Comparison of ENCODE assay signal across 1 cellular context in genomic region chr22:44901301-44901700, GRCh38.
A peak's percentile ranks its signal among the peaks of the same experiment; 100 is the strongest.
TF ChIP-seq lines count a peak whose summit lies in the region.

No MANE protein-coding gene starts in this region.

TF ChIP-seq in HEK293, 187 proteins besides CTCF, POLR2A, EP300 and RAD21 (continued from another document):
- TF ChIP-seq ZNF148 (tag by site-specific recombination; IDR thresholded peaks at IDR 0.05; ENCODE audit: borderline replicate concordance) (no peak), BCL11A (tag by site-specific recombination; IDR thresholded peaks at IDR 0.05; ENCODE audit: low read depth) (no peak), ZFHX2 (tag by site-specific recombination; conservative IDR thresholded peaks at IDR 0.05) (no peak), ZNF214 (tag by site-specific recombination; IDR thresholded peaks at IDR 0.05; ENCODE audit: borderline replicate concordance) (no peak), WT1 (tag by site-specific recombination; IDR thresholded peaks at IDR 0.05) (no peak), BCL11B (tag by site-specific recombination; IDR thresholded peaks at IDR 0.05; ENCODE audit: low read depth) (no peak), SP2 (tag by site-specific recombination; IDR thresholded peaks at IDR 0.05) (no peak), ZBTB48 (tag by site-specific recombination; IDR thresholded peaks at IDR 0.05) (no peak), TRIM28 (IDR thresholded peaks at IDR 0.05; ENCODE audit: borderline replicate concordance, low read length) (peak; percentile 93), ZNF621 (tag by site-specific recombination; IDR thresholded peaks at IDR 0.05) (no peak), ZNF23 (tag by site-specific recombination; IDR thresholded peaks at IDR 0.05; ENCODE audit: borderline replicate concordance) (no peak), ZNF239 (tag by site-specific recombination; IDR thresholded peaks at IDR 0.05) (no peak), PRDM4 (tag by site-specific recombination; IDR thresholded peaks at IDR 0.05) (no peak), ZNF37A (tag by site-specific recombination; IDR thresholded peaks at IDR 0.05) (no peak), ZNF837 (tag by site-specific recombination; IDR thresholded peaks at IDR 0.05) (no peak), ZBTB6 (tag by site-specific recombination; IDR thresholded peaks at IDR 0.05) (no peak), ZNF266 (tag by site-specific recombination; IDR thresholded peaks at IDR 0.05; ENCODE audit: low read depth) (no peak), ZNF350 (tag by site-specific recombination; IDR thresholded peaks at IDR 0.05) (no peak), ZNF555 (tag by site-specific recombination; conservative IDR thresholded peaks at IDR 0.05) (no peak), ZNF146 (tag by site-specific recombination; IDR thresholded peaks at IDR 0.05) (no peak), ZNF121 (tag by site-specific recombination; IDR thresholded peaks at IDR 0.05) (no peak), ZNF473 (tag by site-specific recombination; IDR thresholded peaks at IDR 0.05) (no peak), ZNF155 (tag by site-specific recombination; IDR thresholded peaks at IDR 0.05) (no peak), ZNF529 (tag by site-specific recombination; IDR thresholded peaks at IDR 0.05; ENCODE audit: insufficient replicate concordance) (peak; percentile 45), ZNF133 (tag by site-specific recombination; IDR thresholded peaks at IDR 0.05) (peak; percentile 99), ZBTB10 (tag by site-specific recombination; IDR thresholded peaks at IDR 0.05) (no peak), ZNF138 (tag by site-specific recombination; IDR thresholded peaks at IDR 0.05; ENCODE audit: borderline replicate concordance) (no peak), ZNF768 (tag by site-specific recombination; IDR thresholded peaks at IDR 0.05) (no peak), TSHZ1 (tag by site-specific recombination; IDR thresholded peaks at IDR 0.05; ENCODE audit: borderline replicate concordance) (no peak), ZNF24 (tag by site-specific recombination; IDR thresholded peaks at IDR 0.05) (no peak), ZNF701 (tag by site-specific recombination; IDR thresholded peaks at IDR 0.05) (no peak), YY1 (tag by site-specific recombination; IDR thresholded peaks at IDR 0.05) (no peak), ZNF501 (tag by site-specific recombination; IDR thresholded peaks at IDR 0.05) (no peak), ZNF514 (tag by site-specific recombination; IDR thresholded peaks at IDR 0.05) (no peak), ZNF391 (tag by site-specific recombination; IDR thresholded peaks at IDR 0.05; ENCODE audit: borderline replicate concordance, low read depth) (no peak), KLF9 (tag by site-specific recombination; IDR thresholded peaks at IDR 0.05; ENCODE audit: low read depth) (no peak), ZNF510 (tag by site-specific recombination; IDR thresholded peaks at IDR 0.05; ENCODE audit: insufficient replicate concordance) (peak; percentile 36), SETDB1 (IDR thresholded peaks at IDR 0.05; ENCODE audit: insufficient read length, low read length) (peak; percentile 84), FEZF1 (tag by site-specific recombination; IDR thresholded peaks at IDR 0.05) (no peak), ZNF792 (tag by site-specific recombination; IDR thresholded peaks at IDR 0.05) (no peak), ZNF626 (tag by site-specific recombination; IDR thresholded peaks at IDR 0.05) (peak; percentile 71; the same call in 1 of the 2 replicates), ZNF561 (tag by site-specific recombination; IDR thresholded peaks at IDR 0.05; ENCODE audit: borderline replicate concordance) (no peak), KLF7 (tag by site-specific recombination; IDR thresholded peaks at IDR 0.05; ENCODE audit: borderline replicate concordance) (no peak), ZNF223 (tag by site-specific recombination; IDR thresholded peaks at IDR 0.05) (no peak), MZF1 (tag by site-specific recombination; IDR thresholded peaks at IDR 0.05; ENCODE audit: borderline replicate concordance) (no peak)
TF ChIP-seq in HEK293: peak in this region for 6.
